8 cellular contexts compared by ENCODE assay signal in genomic region chr16:23453338-23454052, GRCh38. TPM values are rescaled to one million over a fixed set of nuclear protein-coding genes. Genes with fewer than 3 reads are reported as not detected.
DNase-seq lines count a peak whose midpoint lies in the region; ATAC-seq, FAIRE-seq and TF ChIP-seq lines count a peak whose summit lies in the region.

No MANE protein-coding gene starts in this region.

- H3K9ac ChIP-seq in GM12878 (ENCODE audit: control insufficient read depth, insufficient read depth, low read length): peak overlapping the region; percentile 72; the same call in 1 of the 2 replicates

- SMC1A ChIA-PET in GM12878 (lab: Charles Lee; ENCODE audit: uncharacterized antibody, unreplicated experiment): interaction anchor here (1.8 kb wide), 1 partner anchor 18 kb away, joined by 8 read pairs; no protein-coding TSS in a partner anchor

- TF ChIP-seq EP300 in GM12878 (IDR thresholded peaks at IDR 0.05; ENCODE audit: borderline replicate concordance in 1 of 2, control insufficient read depth in 1 of 2, low read depth in 2 of 2, low read length in 2 of 2): no peak

- intact Hi-C loops in GM12878 (cut with micrococcal nuclease; ENCODE audit: unreplicated experiment): loop anchor here (5.0 kb wide), 1 partner anchor 54 kb away; no protein-coding TSS in a partner anchor
- intact Hi-C loops in uterus (cut with DNase I; ENCODE audit: low total_unique reads): no loop called here

- peak overlapping the region; percentile 92 for H2AFZ ChIP-seq in GM12878 (ENCODE audit: control insufficient read depth, low read depth, low read length)

- H3K79me2 ChIP-seq in GM12878 (ENCODE audit: control insufficient read depth, insufficient read depth, low read length): peaks cover 6% of the 10 kb centered on the region

- TF ChIP-seq CTCF in GM12878 (IDR thresholded peaks at IDR 0.05 in 2 of 3, conservative IDR thresholded peaks at IDR 0.05 in 1 of 3; ENCODE audit: control insufficient read depth in 2 of 3, extremely low read depth in 1 of 3, insufficient read depth in 1 of 3, low read depth in 3 of 3, low read length in 3 of 3) (no peak), lung (IDR thresholded peaks at IDR 0.05; ENCODE audit: control extremely low read depth, extremely low read depth) (no peak), uterus (IDR thresholded peaks at IDR 0.05) (no peak)

- no peak for FAIRE-seq in GM12878 (lab: Jason Lieb, UNC)

- ATAC-seq in GM12878 (no peak), lung (ENCODE audit: insufficient read depth, low FRiP score) (no peak), GM21390 (IDR thresholded peaks at IDR 0.05; ENCODE audit: unreplicated experiment) (no peak), GM21619 (IDR thresholded peaks at IDR 0.05; ENCODE audit: unreplicated experiment) (no peak)

- in situ Hi-C loops in GM12878 (cut with MboI): no loop called here

- H3K4me3 Mint-ChIP-seq in activated naive CD4-positive, alpha-beta T cell treated with anti-CD3 and anti-CD28 coated beads, Interleukin-2, amount 10 ng/mL, durations not matched to agents 7 days and 5 days: peak overlapping the region; percentile 92

- no TSS peak for BruUV-seq in GM12878 (replicated peaks; lab: Mats Ljungman, UMichigan)

- H3K4me3 ChIP-seq in GM12878 (peak overlapping the region; percentile 79), lung (peak overlapping the region; percentile 87), uterus (peak overlapping the region; percentile 75 to 83)

- TF ChIP-seq POLR2A in GM12878 (IDR thresholded peaks at IDR 0.05; ENCODE audit: low read depth, low read length) (no peak), uterus (IDR thresholded peaks at IDR 0.05) (no peak)

- no peaks in the 10 kb centered on the region for H3K9me3 Mint-ChIP-seq in activated naive CD4-positive, alpha-beta T cell treated with anti-CD3 and anti-CD28 coated beads, Interleukin-2, amount 10 ng/mL, durations not matched to agents 7 days and 5 days

- H3K9me3 ChIP-seq in GM12878 (replicated peaks; ENCODE audit: control insufficient read depth, insufficient read depth, low read length) (no peaks in the 10 kb centered on the region), lung (ENCODE audit: control insufficient read depth in 2 of 2, insufficient read depth in 1 of 2, low read length in 1 of 2) (no peaks in the 10 kb centered on the region), uterus (no peaks in the 10 kb centered on the region)

- POLR2A ChIA-PET in GM12878 (lab: Charles Lee): no interaction called here

- no peak for DNase-seq in activated naive CD4-positive, alpha-beta T cell treated with anti-CD3 and anti-CD28 coated beads, Interleukin-2, amount 10 ng/mL, durations not matched to agents 7 days and 5 days
- no peak for DNase-seq in activated naive CD4-positive, alpha-beta T cell treated with Interleukin-2 at 50 U/mL for 16 hours
- DNase-seq in GM12878 (ENCODE audit: low read depth, low spot score): no peak
- DNase-seq in lung (ENCODE audit: low spot score): no peak
- no peak for DNase-seq in uterus
- DNase-seq in stimulated activated CD4-positive, alpha-beta T cell treated with anti-CD3 and anti-CD28 coated beads, Interleukin-1b, Interleukin-23, amount 100 ng/mL, for 48 hours: no peak

- H3K4me1 ChIP-seq in GM12878 (ENCODE audit: control insufficient read depth, insufficient read depth, low read length) (0 out of 2 replicates have a peak, but pooled peaks cover 4% of the 10 kb centered on the region), lung (ENCODE audit: control insufficient read depth in 2 of 2, insufficient read depth in 2 of 2, low read length in 2 of 2) (peaks cover 3% of the 10 kb centered on the region in 2 donors), uterus (no peaks in the 10 kb centered on the region)

- RAD21 ChIA-PET in GM12878 (lab: Charles Lee; ENCODE audit: unreplicated experiment): interaction anchor here (0.8 kb wide), 1 partner anchor 104 kb away, joined by 3 read pairs; the partner anchor contains the start of genes EARS2 and UBFD1

- no peaks in the 10 kb centered on the region; a peak in 1 of 4 replicates for H3K36me3 ChIP-seq in GM12878 (ENCODE audit: control insufficient read depth in 2 of 2, insufficient read depth in 2 of 2, low read length in 1 of 2)
- no peaks in the 10 kb centered on the region for H3K36me3 ChIP-seq in lung (ENCODE audit: control insufficient read depth in 2 of 2, insufficient read depth in 2 of 2, low read length in 2 of 2)
- no peaks in the 10 kb centered on the region for H3K36me3 ChIP-seq in uterus

- H3K36me3 Mint-ChIP-seq in activated naive CD4-positive, alpha-beta T cell treated with anti-CD3 and anti-CD28 coated beads, Interleukin-2, amount 10 ng/mL, durations not matched to agents 7 days and 5 days: peaks cover 4% of the 10 kb centered on the region

- no peaks in the 10 kb centered on the region for H4K20me1 ChIP-seq in GM12878 (ENCODE audit: control insufficient read depth, insufficient read depth)

- TF ChIP-seq RAD21 in GM12878 (IDR thresholded peaks at IDR 0.05; ENCODE audit: insufficient read depth, low read depth, low read length): no peak

- peaks cover 27% of the 10 kb centered on the region for H3K4me1 Mint-ChIP-seq in activated naive CD4-positive, alpha-beta T cell treated with anti-CD3 and anti-CD28 coated beads, Interleukin-2, amount 10 ng/mL, durations not matched to agents 7 days and 5 days

- peak overlapping the region; percentile 84 for H3K27ac Mint-ChIP-seq in activated naive CD4-positive, alpha-beta T cell treated with anti-CD3 and anti-CD28 coated beads, Interleukin-2, amount 10 ng/mL, durations not matched to agents 7 days and 5 days

- peak overlapping the region; percentile 100 for H3K4me2 ChIP-seq in GM12878 (ENCODE audit: control insufficient read depth, insufficient read depth)

- no peak overlapping the region for H3K27ac ChIP-seq in GM12878 (ENCODE audit: control insufficient read depth, insufficient read depth)
- H3K27ac ChIP-seq in lung (ENCODE audit: low read depth in 1 of 2, low read length in 1 of 2): no peak overlapping the region
- peak overlapping the region in 1 of 2 donors; percentile 81 for H3K27ac ChIP-seq in uterus

- H3K27me3 ChIP-seq in GM12878 (replicated peaks in 1 of 2; ENCODE audit: control insufficient read depth in 2 of 2, insufficient read depth in 2 of 2, low read length in 1 of 2) (no peaks in the 10 kb centered on the region), lung (ENCODE audit: control insufficient read depth, insufficient read depth) (no peaks in the 10 kb centered on the region), uterus (no peaks in the 10 kb centered on the region)

- CTCF ChIA-PET in activated naive CD4-positive, alpha-beta T cell treated with anti-CD3 and anti-CD28 coated beads, Interleukin-2, amount 10 ng/mL, durations not matched to agents 7 days and 5 days (lab: Charles Lee): interaction anchor here (3.2 kb wide), 1 partner anchor 18 kb away, joined by 22 read pairs; no protein-coding TSS in a partner anchor
- CTCF ChIA-PET in GM12878 (lab: Yijun Ruan, JAX): interaction anchor here (2.1 to 4.6 kb wide), 2 partner anchors 18 to 52 kb away, joined by 14 to 32 read pairs; no protein-coding TSS in a partner anchor

- 60% methylated on average over 37 of the region's 37 CpGs for WGBS in GM12878 (ENCODE audit: insufficient coverage, insufficient replicate concordance, low lambda C conversion rate, missing lambda C conversion rate)
- WGBS in lung, 2 donors: 55 to 58% methylated on average over 37 of the region's 37 CpGs

- no peaks in the 10 kb centered on the region for H3K27me3 Mint-ChIP-seq in activated naive CD4-positive, alpha-beta T cell treated with anti-CD3 and anti-CD28 coated beads, Interleukin-2, amount 10 ng/mL, durations not matched to agents 7 days and 5 days

RNA-seq across cellular contexts. Expression of gene COG7, which starts 0.5 kb away (rescaled TPM):
- 93.3 and 95.2 TPM in 2 replicates for total RNA-seq in GM12878 (2013; cell fraction: nucleolus; rRNA removed)
- total RNA-seq in GM12878 (2014; rRNA removed) (9.7 and 12.1 TPM in 2 replicates), GM12878 (2014; rRNA removed; fragmentation: Illumina TruSeq; extraction: Trizol) (9.4 and 10.0 TPM in 2 replicates), GM12878 (2021) (9.4 and 10.9 TPM in 2 replicates), lung (10 to 100 TPM; 24.1 to 34.0 TPM), uterus (100 to 1,000 TPM in 1 of 4 donors, 10 to 100 TPM in 3; 11.5 to 393 (median 32.2) TPM)
- polyA plus RNA-seq in GM12878 (2011; ENCODE audit: low read depth): 10.2 TPM
- polyA plus RNA-seq in GM12878 (2011; rRNA removed) (12.6 and 24.0 TPM in 2 replicates), GM12878 (2014; fragmentation: Illumina TruSeq; extraction: Trizol) (8.2 and 10.6 TPM in 2 replicates), GM12878 (2014; fragmentation: Nextera tagmentation; extraction: Ambion mirVana) (1 to 10 TPM; 2.9 to 7.5 TPM), GM12878 (2014; rRNA removed) (12.8 and 14.9 TPM in 2 replicates), GM12878 (2016; fragmentation: Nextera tagmentation; extraction: Ambion mirVana) (1 to 10 TPM; 9.5 to 9.9 TPM), lung (10 to 100 TPM; 14.9 to 16.0 TPM)
- polyA plus RNA-seq in GM12878 (2011; cell fraction: cytosol; rRNA removed): 39.0 and 41.6 TPM in 2 replicates
- polyA plus RNA-seq in GM12878 (2011; cell fraction: nucleus; rRNA removed): 51.4 and 53.8 TPM in 2 replicates
- 13.9 and 14.5 TPM in 2 replicates for polyA plus RNA-seq in GM12878 (2012)
- polyA minus RNA-seq in GM12878 (2011; rRNA and poly(A)+ RNA removed): 32.6 and 33.8 TPM in 2 replicates
- 5.6 and 8.7 TPM in 2 replicates for polyA minus RNA-seq in GM12878 (2011; cell fraction: cytosol; rRNA and poly(A)+ RNA removed)
- 14.7 and 20.9 TPM in 2 replicates for polyA minus RNA-seq in GM12878 (2011; cell fraction: nucleus; rRNA and poly(A)+ RNA removed)

RNA-seq across cellular contexts. Expression of gene GGA2, which starts 56.8 kb away (rescaled TPM):
- total RNA-seq in GM12878 (2013; cell fraction: nucleolus; rRNA removed): 287 and 319 TPM in 2 replicates
- 57.9 and 62.0 TPM in 2 replicates for total RNA-seq in GM12878 (2014; rRNA removed)
- total RNA-seq in GM12878 (2014; rRNA removed; fragmentation: Illumina TruSeq; extraction: Trizol): 56.8 and 56.9 TPM in 2 replicates
- 106 and 113 TPM in 2 replicates for total RNA-seq in GM12878 (2021)
- 42.8 TPM for polyA plus RNA-seq in GM12878 (2011; ENCODE audit: low read depth)
- 105 and 145 TPM in 2 replicates for polyA plus RNA-seq in GM12878 (2011; rRNA removed)
- polyA plus RNA-seq in GM12878 (2011; cell fraction: cytosol; rRNA removed): 58.9 and 72.5 TPM in 2 replicates
- 191 and 225 TPM in 2 replicates for polyA plus RNA-seq in GM12878 (2011; cell fraction: nucleus; rRNA removed)
- 65.6 and 83.8 TPM in 2 replicates for polyA plus RNA-seq in GM12878 (2012)
- 153 and 192 TPM in 2 replicates for polyA plus RNA-seq in GM12878 (2014; fragmentation: Illumina TruSeq; extraction: Trizol)
- 10 to 100 TPM; 14.1 to 21.5 TPM for polyA plus RNA-seq in GM12878 (2014; fragmentation: Nextera tagmentation; extraction: Ambion mirVana)
- polyA plus RNA-seq in GM12878 (2014; rRNA removed): 75.1 and 77.2 TPM in 2 replicates
- polyA plus RNA-seq in GM12878 (2016; fragmentation: Nextera tagmentation; extraction: Ambion mirVana): 10 to 100 TPM; 96.0 to 97.1 TPM
- polyA minus RNA-seq in GM12878 (2011; rRNA and poly(A)+ RNA removed): 84.8 and 103 TPM in 2 replicates
- 32.7 and 35.3 TPM in 2 replicates for polyA minus RNA-seq in GM12878 (2011; cell fraction: cytosol; rRNA and poly(A)+ RNA removed)
- 47.3 and 59.9 TPM in 2 replicates for polyA minus RNA-seq in GM12878 (2011; cell fraction: nucleus; rRNA and poly(A)+ RNA removed)
- 100 to 1,000 TPM in 1 of 2 donors, 10 to 100 TPM in 1; 88.5 to 118 TPM for total RNA-seq in lung
- 10 to 100 TPM; 29.4 to 39.3 TPM for polyA plus RNA-seq in lung
- 10 to 100 TPM; 54.8 to 96.0 (median 72.7) TPM for total RNA-seq in uterus
